ENCODE assay signal across 1 cellular context in genomic region chr20:51570755-51571469, GRCh38.
TF ChIP-seq lines count a peak whose summit lies in the region.

No MANE protein-coding gene starts in this region.

TF ChIP-seq in HepG2, 621 proteins besides CTCF, POLR2A, EP300 and RAD21 (continued from another document):
- TF ChIP-seq KIAA2018 (CRISPR knock-in tag; IDR thresholded peaks at IDR 0.05; ENCODE audit: borderline replicate concordance), result no peak
- TF ChIP-seq ERF (CRISPR knock-in tag; IDR thresholded peaks at IDR 0.05), result no peak
- no peak for TF ChIP-seq MIER2 (CRISPR knock-in tag; IDR thresholded peaks at IDR 0.05)
- no peak for TF ChIP-seq REPIN1 (CRISPR knock-in tag; IDR thresholded peaks at IDR 0.05; ENCODE audit: borderline replicate concordance, low read depth)
